Comparison of ENCODE assay signal across 17 cellular contexts in genomic region chr11:17543574-17544180, GRCh38. TPM values are rescaled to one million over a fixed set of nuclear protein-coding genes. Genes with fewer than 3 reads are reported as not detected.
A peak's percentile ranks its signal among the peaks of the same experiment; 100 is the strongest.
DNase-seq lines count a peak whose midpoint lies in the region; ATAC-seq and TF ChIP-seq lines count a peak whose summit lies in the region.
"Had no signal": no experiment of that assay in that cellular context is flagged by ENCODE, and none has a peak within 500 bp of the region (broad histone marks: within the 10 kb centered on the region; RNA-seq: fewer than 3 reads in every experiment).

No MANE protein-coding gene starts in this region.

- H3K9ac ChIP-seq in ES-I3 (ENCODE audit: low read depth, low read length): peak overlapping the region; percentile 72; the same call in 1 of the 2 replicates
- H3K9ac ChIP-seq in iPS-20b (ENCODE audit: low read depth, low read length): peak overlapping the region; percentile 54; the same call in 1 of the 2 replicates
- H3K9ac ChIP-seq: KMS-11 had no signal

- H3K27ac Mint-ChIP-seq in WTC11 (no peak overlapping the region), progenitor cell of endocrine pancreas (no peak overlapping the region)
- H3K27ac Mint-ChIP-seq in activated naive CD4-positive, alpha-beta T cell treated with anti-CD3 and anti-CD28 coated beads, Interleukin-2, amount 10 ng/mL, durations not matched to agents 7 days and 5 days: no peak overlapping the region
- H3K27ac Mint-ChIP-seq: activated T-cell treated with anti-CD3 and anti-CD28 coated beads, Interleukin-2, amount 50 U/mL, for 72 hours had no signal

- H3K9me3 ChIP-seq in ES-I3 (ENCODE audit: control insufficient read depth, insufficient read depth, low read length) (no peaks in the 10 kb centered on the region), iPS-20b (ENCODE audit: insufficient read depth, low read depth, low read length) (no peaks in the 10 kb centered on the region)
- H3K9me3 ChIP-seq: gastroesophageal sphincter had no signal

- H3K36me3 ChIP-seq in ES-I3 (ENCODE audit: insufficient read depth, low read length) (no peaks in the 10 kb centered on the region), iPS-20b (ENCODE audit: insufficient read depth, low read depth, low read length) (no peaks in the 10 kb centered on the region)
- H3K36me3 ChIP-seq: gastroesophageal sphincter had no signal

- H3K27me3 Mint-ChIP-seq in WTC11 (ENCODE audit: low read depth) (peaks cover 36% of the 10 kb centered on the region), progenitor cell of endocrine pancreas (peaks cover 51% of the 10 kb centered on the region)
- peaks cover 70% of the 10 kb centered on the region for H3K27me3 Mint-ChIP-seq in activated naive CD4-positive, alpha-beta T cell treated with anti-CD3 and anti-CD28 coated beads, Interleukin-2, amount 10 ng/mL, durations not matched to agents 7 days and 5 days

- CTCF ChIA-PET in WTC11 (lab: Charles Lee): interaction anchor here (0.7 to 3.3 kb wide), 12 partner anchors 15 to 363 kb away, joined by 3 to 67 read pairs (median 4); partner anchors contain the start of gene KCNJ11
- CTCF ChIA-PET in activated naive CD4-positive, alpha-beta T cell treated with anti-CD3 and anti-CD28 coated beads, Interleukin-2, amount 10 ng/mL, durations not matched to agents 7 days and 5 days (lab: Charles Lee): interaction anchor here (1.3 to 2.7 kb wide), 2 partner anchors 16 to 160 kb away, joined by 4 to 16 read pairs; no protein-coding TSS in a partner anchor

- H3K4me1 Mint-ChIP-seq in WTC11: peaks cover 49% of the 10 kb centered on the region
- peaks cover 31% of the 10 kb centered on the region for H3K4me1 Mint-ChIP-seq in progenitor cell of endocrine pancreas (ENCODE audit: low read depth)
- peaks cover 2% of the 10 kb centered on the region for H3K4me1 Mint-ChIP-seq in activated naive CD4-positive, alpha-beta T cell treated with anti-CD3 and anti-CD28 coated beads, Interleukin-2, amount 10 ng/mL, durations not matched to agents 7 days and 5 days

- DNase-seq in WTC11 (ENCODE audit: low spot score) (no peak), progenitor cell of endocrine pancreas (ENCODE audit: low spot score, unreplicated experiment) (no peak)
- DNase-seq in activated naive CD4-positive, alpha-beta T cell treated with anti-CD3 and anti-CD28 coated beads, Interleukin-2, amount 10 ng/mL, durations not matched to agents 7 days and 5 days: no peak
- DNase-seq in effector CD4-positive, alpha-beta T cell: no peak
- DNase-seq in stimulated activated CD4-positive, alpha-beta T cell treated with anti-CD3 and anti-CD28 coated beads, Interleukin-15, amount 100 ng/mL, for 24 hours: no peak
- DNase-seq: activated CD4-positive, alpha-beta T cell treated with anti-CD3 and anti-CD28 coated beads for 4 hours; NCI-H1694; NCI-H524 treated with DMSO at 0.1 percent for 48 hours; occipital lobe had no signal

- H3K9me3 Mint-ChIP-seq in WTC11 (no peaks in the 10 kb centered on the region), progenitor cell of endocrine pancreas (ENCODE audit: low read depth) (no peaks in the 10 kb centered on the region)
- H3K9me3 Mint-ChIP-seq in activated naive CD4-positive, alpha-beta T cell treated with anti-CD3 and anti-CD28 coated beads, Interleukin-2, amount 10 ng/mL, durations not matched to agents 7 days and 5 days: no peaks in the 10 kb centered on the region
- H3K9me3 Mint-ChIP-seq: activated T-cell treated with anti-CD3 and anti-CD28 coated beads, Interleukin-2, amount 50 U/mL, for 72 hours had no signal

- H3K27ac ChIP-seq in iPS-20b (ENCODE audit: low read length): no peak overlapping the region
- H3K27ac ChIP-seq: gastroesophageal sphincter, KMS-11 had no signal

- H3K36me3 Mint-ChIP-seq in WTC11 (no peaks in the 10 kb centered on the region), progenitor cell of endocrine pancreas (ENCODE audit: insufficient read depth) (peaks cover 1% of the 10 kb centered on the region)
- no peaks in the 10 kb centered on the region for H3K36me3 Mint-ChIP-seq in activated naive CD4-positive, alpha-beta T cell treated with anti-CD3 and anti-CD28 coated beads, Interleukin-2, amount 10 ng/mL, durations not matched to agents 7 days and 5 days

- ATAC-seq in WTC11: peak; percentile 2; the same call in 1 of the 2 replicates
- ATAC-seq in HG03025 (IDR thresholded peaks at IDR 0.05; ENCODE audit: low FRiP score, unreplicated experiment): no peak

- POLR2A ChIA-PET in WTC11 (lab: Charles Lee): no interaction called here

- H3K4me3 ChIP-seq in iPS-20b (ENCODE audit: low read length): peak overlapping the region; percentile 76

- H3K27me3 ChIP-seq in iPS-20b (ENCODE audit: insufficient read depth, low read length): peaks cover 39% of the 10 kb centered on the region

- H3K4me1 ChIP-seq in ES-I3 (ENCODE audit: insufficient read depth, low read length) (peaks cover 10% of the 10 kb centered on the region), iPS-20b (ENCODE audit: insufficient read depth, low read length) (peaks cover 10% of the 10 kb centered on the region; the same call in 1 of the 2 replicates)

- TF ChIP-seq CTCF in WTC11 (IDR thresholded peaks at IDR 0.05): no peak
- no peak for TF ChIP-seq CTCF in progenitor cell of endocrine pancreas (IDR thresholded peaks at IDR 0.05; ENCODE audit: unreplicated experiment)

- peak overlapping the region; percentile 72 for H3K4me3 Mint-ChIP-seq in WTC11
- H3K4me3 Mint-ChIP-seq in progenitor cell of endocrine pancreas (ENCODE audit: low read depth): peak overlapping the region; percentile 69
- no peak overlapping the region for H3K4me3 Mint-ChIP-seq in activated naive CD4-positive, alpha-beta T cell treated with anti-CD3 and anti-CD28 coated beads, Interleukin-2, amount 10 ng/mL, durations not matched to agents 7 days and 5 days

TF ChIP-seq in WTC11, 78 proteins besides CTCF, POLR2A, EP300 and RAD21:
- TF ChIP-seq USF1 (CRISPR knock-in tag; IDR thresholded peaks at IDR 0.05): no peak

RNA-seq across cellular contexts. Expression of gene USH1C, which starts 0.5 kb away (rescaled TPM):
- total RNA-seq in WTC11 (2021) (3.3 to 3.9 TPM (median 3.7 TPM) in 3 replicates), progenitor cell of endocrine pancreas (15.8 and 21.4 TPM in 2 replicates)
- total RNA-seq: activated T-cell treated with anti-CD3 and anti-CD28 coated beads, Interleukin-2, amount 50 U/mL, for 72 hours; RPMI7951; T-helper 1 cell treated with Interleukin-12 subunit alpha and Interleukin-12 subunit beta and Interleukin-4 antibody, amounts not matched to agents 30 ng/mL and 1 ng/mL, for 36 hours had no signal

RNA-seq across cellular contexts. Expression of gene OTOG, which starts 3.4 kb away (rescaled TPM):
- total RNA-seq in WTC11 (2021) (1.4 to 3.5 TPM (median 2.1 TPM) in 3 replicates), progenitor cell of endocrine pancreas (0.78 and 1.5 TPM in 2 replicates)
- total RNA-seq: activated T-cell treated with anti-CD3 and anti-CD28 coated beads, Interleukin-2, amount 50 U/mL, for 72 hours; gastroesophageal sphincter; occipital lobe; RPMI7951; T-helper 1 cell treated with Interleukin-12 subunit alpha and Interleukin-12 subunit beta and Interleukin-4 antibody, amounts not matched to agents 30 ng/mL and 1 ng/mL, for 36 hours had no signal
